In the genomic region with DNA sequence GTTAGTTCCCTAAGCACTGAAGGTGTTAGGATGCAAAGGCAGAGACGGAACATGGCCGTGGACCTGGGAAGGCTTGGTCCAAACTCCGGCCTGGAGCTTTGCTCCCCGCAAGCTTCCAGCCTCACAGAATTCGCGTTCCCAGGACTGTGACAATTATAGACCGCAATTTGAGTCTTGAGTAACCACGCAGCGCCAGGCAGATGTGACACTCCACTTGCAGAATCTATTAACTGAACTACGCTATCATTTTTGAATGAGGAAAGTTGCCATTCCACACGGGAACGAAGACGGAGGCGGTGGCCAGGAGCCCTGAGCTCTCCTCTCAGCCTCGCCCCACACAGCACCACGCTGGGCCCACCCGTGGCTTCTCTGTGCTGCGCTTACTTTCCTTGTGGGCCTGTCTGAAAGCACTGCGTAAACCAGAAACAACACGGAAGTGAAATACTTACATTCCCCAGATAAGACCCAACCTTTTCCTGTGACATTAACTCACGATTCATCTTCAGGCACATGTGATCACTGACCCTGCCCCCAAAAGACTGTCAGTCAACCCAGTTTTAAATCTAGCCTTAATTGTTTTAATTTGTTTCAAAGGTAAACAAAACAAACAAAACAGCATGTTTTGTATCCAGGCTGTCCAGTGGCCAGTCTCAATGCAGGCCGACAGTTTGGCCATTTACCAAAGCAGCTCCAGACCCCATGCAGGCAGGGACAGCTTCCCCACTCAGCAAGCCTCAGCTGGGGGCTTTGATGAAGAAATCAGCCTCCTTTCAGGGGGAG, we compare ENCODE assay signal across 15 cellular contexts. TPM values are rescaled to one million over a fixed set of nuclear protein-coding genes. Genes with fewer than 3 reads are reported as not detected.
DNase-seq lines count a peak whose midpoint lies in the region; ATAC-seq and TF ChIP-seq lines count a peak whose summit lies in the region.
"Had no signal": no experiment of that assay in that cellular context is flagged by ENCODE, and none has a peak within 500 bp of the region (broad histone marks: within the 10 kb centered on the region; RNA-seq: fewer than 3 reads in every experiment).

No MANE protein-coding gene starts in this region.

- intact Hi-C loops in spleen (cut with DNase I; ENCODE audit: low total_unique reads) = no loop called here
- intact Hi-C loops in activated T-helper 2 cell treated with anti-CD3 and anti-CD28 coated beads, Interferon-gamma antibody, Interleukin-2, Interleukin-4, amounts not matched to agents 10 μg/mL and 5 μg/mL and 100 μg/mL, durations not matched to agents 14 hours and 24 hours and 36 hours (cut with micrococcal nuclease) = no loop called here

- no peak for ATAC-seq in HG03097 (IDR thresholded peaks at IDR 0.05; ENCODE audit: low FRiP score, unreplicated experiment)
- ATAC-seq: activated CD8-positive, alpha-beta T cell treated with anti-CD3 and anti-CD28 coated beads, Interleukin-2, amount 10 ng/mL, durations not matched to agents 7 days and 5 days had no signal

- no peaks in the 10 kb centered on the region for H3K9me3 ChIP-seq in SK-N-MC (ENCODE audit: low read depth, low read length)
- no peaks in the 10 kb centered on the region for H3K9me3 ChIP-seq in hepatocyte (ENCODE audit: low read depth)
- H3K9me3 ChIP-seq in spleen = no peaks in the 10 kb centered on the region
- H3K9me3 ChIP-seq: transverse colon had no signal

- no peak overlapping the region for H3K4me3 Mint-ChIP-seq in activated T-helper 2 cell treated with anti-CD3 and anti-CD28 coated beads, Interferon-gamma antibody, Interleukin-2, Interleukin-4, amounts not matched to agents 10 μg/mL and 5 μg/mL and 100 μg/mL, durations not matched to agents 14 hours and 24 hours and 36 hours (ENCODE audit: low read depth)
- H3K4me3 Mint-ChIP-seq: activated CD8-positive, alpha-beta T cell treated with anti-CD3 and anti-CD28 coated beads, Interleukin-2, amount 10 ng/mL, durations not matched to agents 7 days and 5 days; T-helper 1 cell treated with Interleukin-12 subunit alpha and Interleukin-12 subunit beta and Interleukin-4 antibody, amounts not matched to agents 30 μg/mL and 1 μg/mL, for 36 hours had no signal

- H4K20me1 ChIP-seq in hepatocyte (ENCODE audit: insufficient read depth, poor library complexity, severe bottlenecking) = no peaks in the 10 kb centered on the region

- no peak for TF ChIP-seq CTCF in hepatocyte (IDR thresholded peaks at IDR 0.05; ENCODE audit: poor library complexity)
- TF ChIP-seq CTCF in spleen (IDR thresholded peaks at IDR 0.05 in 8 of 11, conservative IDR thresholded peaks at IDR 0.05 in 3 of 11) = no peak

- peak overlapping the region; percentile 45 for H3K9ac ChIP-seq in SK-N-MC (ENCODE audit: insufficient read length)

- no peaks in the 10 kb centered on the region for H3K36me3 ChIP-seq in SK-N-MC (ENCODE audit: insufficient read depth, low read length)
- no peaks in the 10 kb centered on the region for H3K36me3 ChIP-seq in hepatocyte (replicated peaks; ENCODE audit: insufficient read depth, low read depth)
- no peaks in the 10 kb centered on the region for H3K36me3 ChIP-seq in spleen
- H3K36me3 ChIP-seq: transverse colon had no signal

- no peak for TF ChIP-seq POLR2A in spleen (IDR thresholded peaks at IDR 0.05)

- peaks cover 31% of the 10 kb centered on the region for H3K4me1 ChIP-seq in hepatocyte (ENCODE audit: insufficient read depth)
- H3K4me1 ChIP-seq in spleen = peaks cover 0 to 11% (median 0%) of the 10 kb centered on the region in 6 donors
- H3K4me1 ChIP-seq: transverse colon had no signal

- H3K79me2 ChIP-seq in hepatocyte = no peaks in the 10 kb centered on the region

- no peaks in the 10 kb centered on the region for H3K9me2 ChIP-seq in hepatocyte (replicated peaks; ENCODE audit: insufficient read depth)

- no peaks in the 10 kb centered on the region for H3K27me3 Mint-ChIP-seq in activated T-helper 2 cell treated with anti-CD3 and anti-CD28 coated beads, Interferon-gamma antibody, Interleukin-2, Interleukin-4, amounts not matched to agents 10 μg/mL and 5 μg/mL and 100 μg/mL, durations not matched to agents 14 hours and 24 hours and 36 hours (ENCODE audit: low read depth)

- no peak overlapping the region for H3K27ac Mint-ChIP-seq in activated T-helper 2 cell treated with anti-CD3 and anti-CD28 coated beads, Interferon-gamma antibody, Interleukin-2, Interleukin-4, amounts not matched to agents 10 μg/mL and 5 μg/mL and 100 μg/mL, durations not matched to agents 14 hours and 24 hours and 36 hours
- H3K27ac Mint-ChIP-seq: activated CD8-positive, alpha-beta T cell treated with anti-CD3 and anti-CD28 coated beads, Interleukin-2, amount 10 ng/mL, durations not matched to agents 7 days and 5 days; T-helper 1 cell treated with Interleukin-12 subunit alpha and Interleukin-12 subunit beta and Interleukin-4 antibody, amounts not matched to agents 30 μg/mL and 1 μg/mL, for 36 hours had no signal

- 77% methylated on average over 22 of the region's 22 CpGs for WGBS in hepatocyte (ENCODE audit: low lambda C conversion rate, missing lambda C conversion rate)
- WGBS in spleen, 5 donors = 72 to 88% (median 83%) methylated on average over 22 of the region's 22 CpGs

- H3K9me3 Mint-ChIP-seq in activated T-helper 2 cell treated with anti-CD3 and anti-CD28 coated beads, Interferon-gamma antibody, Interleukin-2, Interleukin-4, amounts not matched to agents 10 μg/mL and 5 μg/mL and 100 μg/mL, durations not matched to agents 14 hours and 24 hours and 36 hours = no peaks in the 10 kb centered on the region
- H3K9me3 Mint-ChIP-seq: T-helper 1 cell treated with Interleukin-12 subunit alpha and Interleukin-12 subunit beta and Interleukin-4 antibody, amounts not matched to agents 30 μg/mL and 1 μg/mL, for 36 hours had no signal

- H3K4me1 Mint-ChIP-seq in activated T-helper 2 cell treated with anti-CD3 and anti-CD28 coated beads, Interferon-gamma antibody, Interleukin-2, Interleukin-4, amounts not matched to agents 10 μg/mL and 5 μg/mL and 100 μg/mL, durations not matched to agents 14 hours and 24 hours and 36 hours (ENCODE audit: low read depth) = no peaks in the 10 kb centered on the region

- DNase-seq in activated naive CD4-positive, alpha-beta T cell treated with anti-CD3 and anti-CD28 coated beads, Interleukin-2, amount 50 U/mL, for 16 hours = peak; percentile 4
- no peak for DNase-seq in activated naive CD4-positive, alpha-beta T cell treated with Interleukin-2 at 50 U/mL for 16 hours
- DNase-seq in SK-N-MC (ENCODE audit: low read depth, low spot score) = no peak
- no peak for DNase-seq in hepatocyte (ENCODE audit: low spot score)
- DNase-seq in spleen = peak; percentile 37
- DNase-seq in activated T-helper 2 cell treated with anti-CD3 and anti-CD28 coated beads, Interferon-gamma antibody, Interleukin-2, Interleukin-4, amounts not matched to agents 10 μg/mL and 5 μg/mL and 100 μg/mL, durations not matched to agents 14 hours and 24 hours and 36 hours (ENCODE audit: low spot score) = no peak
- no peak for DNase-seq in substantia nigra (lab: John Stamatoyannopoulos, UW)
- DNase-seq: ACHN; activated CD8-positive, alpha-beta T cell treated with anti-CD3 and anti-CD28 coated beads, Interleukin-2, amount 10 ng/mL, durations not matched to agents 7 days and 5 days; effector CD4-positive, alpha-beta T cell; Kasumi-1; NCI-H2081 treated with DMSO at 0.1 percent for 48 hours; transverse colon had no signal

- H3K27me3 ChIP-seq in hepatocyte (no peaks in the 10 kb centered on the region), spleen (replicated peaks in 1 of 7) (peaks cover 0 to 16% (median 0%) of the 10 kb centered on the region in 7 donors)
- H3K27me3 ChIP-seq: transverse colon had no signal

- no peak overlapping the region for H2AFZ ChIP-seq in hepatocyte

- H3K4me3 ChIP-seq in SK-N-MC = peak overlapping the region; percentile 38
- no peak overlapping the region for H3K4me3 ChIP-seq in hepatocyte
- no peak overlapping the region for H3K4me3 ChIP-seq in spleen
- H3K4me3 ChIP-seq: transverse colon had no signal

- no peaks in the 10 kb centered on the region for H3K36me3 Mint-ChIP-seq in activated T-helper 2 cell treated with anti-CD3 and anti-CD28 coated beads, Interferon-gamma antibody, Interleukin-2, Interleukin-4, amounts not matched to agents 10 μg/mL and 5 μg/mL and 100 μg/mL, durations not matched to agents 14 hours and 24 hours and 36 hours (ENCODE audit: low read depth)

- H3K27ac ChIP-seq in SK-N-MC (peak overlapping the region; percentile 36; the same call in 1 of the 2 replicates), hepatocyte (peak overlapping the region; percentile 86), spleen (no peak overlapping the region), substantia nigra (ENCODE audit: low read depth, low read length, poor library complexity, severe bottlenecking) (no peak overlapping the region)
- H3K27ac ChIP-seq: transverse colon had no signal

- H3K4me2 ChIP-seq in hepatocyte = no peak overlapping the region

RNA-seq across cellular contexts. Expression of gene COL5A1, which starts 16.1 kb away (rescaled TPM):
- total RNA-seq in hepatocyte (163 and 342 TPM in 2 replicates), spleen (10 to 100 TPM; 14.6 to 50.6 (median 28.9) TPM)
- polyA plus RNA-seq in hepatocyte (347 and 371 TPM in 2 replicates), spleen (10 to 100 TPM in 1 of 3 donors, 1 to 10 TPM in 2; 2.6 to 12.2 (median 3.1) TPM)
- total RNA-seq in activated T-helper 2 cell treated with anti-CD3 and anti-CD28 coated beads, Interferon-gamma antibody, Interleukin-2, Interleukin-4, amounts not matched to agents 10 μg/mL and 5 μg/mL and 100 μg/mL, durations not matched to agents 14 hours and 24 hours and 36 hours = 0.11 TPM in 1 of 2 replicates, not detected in the other

Comparison
In these comparisons a context has a peak if more than half of its experiments do, and no peak if none do; other contexts are left out.
1. DNase-seq: peak in activated naive CD4-positive, alpha-beta T cell treated with anti-CD3 and anti-CD28 coated beads, Interleukin-2, amount 50 U/mL, for 16 hours (single experiment) and spleen (single experiment); none in activated naive CD4-positive, alpha-beta T cell treated with Interleukin-2 at 50 U/mL for 16 hours (single experiment), SK-N-MC (single experiment), hepatocyte (single experiment), activated T-helper 2 cell treated with anti-CD3 and anti-CD28 coated beads, Interferon-gamma antibody, Interleukin-2, Interleukin-4, amounts not matched to agents 10 μg/mL and 5 μg/mL and 100 μg/mL, durations not matched to agents 14 hours and 24 hours and 36 hours (single experiment) and substantia nigra (0 of 49).
2. H3K27ac ChIP-seq: peak in SK-N-MC (single experiment) and hepatocyte (single experiment); none in spleen (0 of 8) and substantia nigra (single experiment).
3. RNA of gene COL5A1, which starts 16.1 kb away (total RNA-seq): 163 to 342 TPM in hepatocyte and 14.6 to 50.6 TPM in spleen; 0.11 TPM in activated T-helper 2 cell treated with anti-CD3 and anti-CD28 coated beads, Interferon-gamma antibody, Interleukin-2, Interleukin-4, amounts not matched to agents 10 μg/mL and 5 μg/mL and 100 μg/mL, durations not matched to agents 14 hours and 24 hours and 36 hours; every median in the first group is over 10 times any median in the second.